ENCODE assay signal across 7 cellular contexts in genomic region chr3:187681756-187682155, GRCh38. TPM values are rescaled to one million over a fixed set of nuclear protein-coding genes. Genes with fewer than 3 reads are reported as not detected.
"Had no signal": no experiment of that assay in that cellular context is flagged by ENCODE, and none has a peak within 500 bp of the region (broad histone marks: within the 10 kb centered on the region; RNA-seq: fewer than 3 reads in every experiment).

No MANE protein-coding gene starts in this region.

RNA-seq across cellular contexts. Expression of gene SST, which starts 11.6 kb away (rescaled TPM):
- total RNA-seq: GM23248, GM23338, H1, H4, H9, HFFc6 had no signal

RNA-seq across cellular contexts. Expression of gene RTP2, which starts 20.6 kb away (rescaled TPM):
- total RNA-seq: GM23248, GM23338, H1, H4, H7, H9, HFFc6 had no signal
